In genomic region chr5:149172261-149172660, GRCh38 we compare ENCODE assay signal across 11 cellular contexts. TPM values are rescaled to one million over a fixed set of nuclear protein-coding genes. Genes with fewer than 3 reads are reported as not detected.
A peak's percentile ranks its signal among the peaks of the same experiment; 100 is the strongest.
DNase-seq lines count a peak whose midpoint lies in the region; ATAC-seq and FAIRE-seq lines count a peak whose summit lies in the region.
"Had no signal": no experiment of that assay in that cellular context is flagged by ENCODE, and none has a peak within 500 bp of the region (broad histone marks: within the 10 kb centered on the region; RNA-seq: fewer than 3 reads in every experiment).

No MANE protein-coding gene starts in this region.

- no peak for DNase-seq in activated CD4-positive, CD25-positive, alpha-beta regulatory T cell (lab: John Stamatoyannopoulos, UW)
- peak; percentile 46 for DNase-seq in activated CD4-positive, alpha-beta memory T cell treated with anti-CD3 and anti-CD28 coated beads, Interleukin-2, amount 10 ng/mL, durations not matched to agents 7 days and 5 days
- no peak for DNase-seq in GM19239 (ENCODE audit: insufficient read length, low spot score)
- DNase-seq in NCI-H345 (lab: John Stamatoyannopoulos, UW) = no peak
- no peak for DNase-seq in NK-92 (lab: John Stamatoyannopoulos, UW; ENCODE audit: unreplicated experiment)

- H3K36me3 ChIP-seq in skeletal muscle tissue (ENCODE audit: control insufficient read depth in 3 of 3, insufficient read depth in 3 of 3, low read length in 3 of 3) = no peaks in the 10 kb centered on the region

- no peak overlapping the region for H3K27ac Mint-ChIP-seq in activated CD4-positive, alpha-beta memory T cell treated with anti-CD3 and anti-CD28 coated beads, Interleukin-2, amount 10 ng/mL, durations not matched to agents 7 days and 5 days
- H3K27ac Mint-ChIP-seq: T-helper 1 cell treated with Interleukin-12 subunit alpha and Interleukin-12 subunit beta and Interleukin-4 antibody, amounts not matched to agents 30 μg/mL and 1 μg/mL, for 36 hours had no signal

- H3K4me1 Mint-ChIP-seq in activated CD4-positive, alpha-beta memory T cell treated with anti-CD3 and anti-CD28 coated beads, Interleukin-2, amount 10 ng/mL, durations not matched to agents 7 days and 5 days = peaks cover 10% of the 10 kb centered on the region

- H3K4me1 ChIP-seq in skeletal muscle tissue (ENCODE audit: control insufficient read depth in 3 of 3, insufficient read depth in 3 of 3, low read length in 3 of 3) = peaks cover 35 to 44% (median 38%) of the 10 kb centered on the region in 3 donors

- CTCF ChIA-PET in activated CD4-positive, alpha-beta memory T cell treated with anti-CD3 and anti-CD28 coated beads, Interleukin-2, amount 10 ng/mL, durations not matched to agents 7 days and 5 days (lab: Charles Lee) = no interaction called here

- no peaks in the 10 kb centered on the region for H3K27me3 ChIP-seq in skeletal muscle tissue (ENCODE audit: control insufficient read depth in 3 of 3, insufficient read depth in 3 of 3, low read length in 3 of 3)

- peak; percentile 71 to 88 for ATAC-seq in activated CD4-positive, CD25-positive, alpha-beta regulatory T cell treated with anti-CD3 and anti-CD28 coated beads, Interleukin-2, amount 50 U/mL, for 24 hours
- ATAC-seq in HG02870 (IDR thresholded peaks at IDR 0.05; ENCODE audit: unreplicated experiment) = peak; percentile 77
- ATAC-seq: A549 had no signal

- H3K9me3 Mint-ChIP-seq in activated CD4-positive, alpha-beta memory T cell treated with anti-CD3 and anti-CD28 coated beads, Interleukin-2, amount 10 ng/mL, durations not matched to agents 7 days and 5 days = no peaks in the 10 kb centered on the region
- H3K9me3 Mint-ChIP-seq: T-helper 1 cell treated with Interleukin-12 subunit alpha and Interleukin-12 subunit beta and Interleukin-4 antibody, amounts not matched to agents 30 μg/mL and 1 μg/mL, for 36 hours had no signal

- no peak overlapping the region for H3K9ac ChIP-seq in skeletal muscle tissue (ENCODE audit: low read depth in 1 of 3, low read length in 3 of 3)

- H3K9me3 ChIP-seq in skeletal muscle tissue (ENCODE audit: control insufficient read depth in 3 of 3, low read length in 3 of 3) = no peaks in the 10 kb centered on the region
- H3K9me3 ChIP-seq: A549 had no signal

- H3K27me3 Mint-ChIP-seq in activated CD4-positive, alpha-beta memory T cell treated with anti-CD3 and anti-CD28 coated beads, Interleukin-2, amount 10 ng/mL, durations not matched to agents 7 days and 5 days = peaks cover 11% of the 10 kb centered on the region

- no peaks in the 10 kb centered on the region for H3K36me3 Mint-ChIP-seq in activated CD4-positive, alpha-beta memory T cell treated with anti-CD3 and anti-CD28 coated beads, Interleukin-2, amount 10 ng/mL, durations not matched to agents 7 days and 5 days (ENCODE audit: low read depth)

- POLR2A ChIA-PET in activated CD4-positive, alpha-beta memory T cell treated with anti-CD3 and anti-CD28 coated beads, Interleukin-2, amount 10 ng/mL, durations not matched to agents 7 days and 5 days (lab: Charles Lee) = no interaction called here

- H3K27ac ChIP-seq in skeletal muscle tissue (ENCODE audit: low read depth, low read length) = peak overlapping the region; percentile 67

- no peak overlapping the region for H3K4me3 Mint-ChIP-seq in activated CD4-positive, alpha-beta memory T cell treated with anti-CD3 and anti-CD28 coated beads, Interleukin-2, amount 10 ng/mL, durations not matched to agents 7 days and 5 days
- H3K4me3 Mint-ChIP-seq: T-helper 1 cell treated with Interleukin-12 subunit alpha and Interleukin-12 subunit beta and Interleukin-4 antibody, amounts not matched to agents 30 μg/mL and 1 μg/mL, for 36 hours had no signal

- FAIRE-seq in GM19239 (lab: Jason Lieb, UNC) = no peak
- FAIRE-seq: A549, endometrium had no signal

- no peak overlapping the region for H3K4me3 ChIP-seq in skeletal muscle tissue (ENCODE audit: low read length in 3 of 3)
- H3K4me3 ChIP-seq: A549 had no signal

RNA-seq across cellular contexts. Expression of gene ABLIM3, which starts 31.0 kb away (rescaled TPM):
- total RNA-seq in activated CD4-positive, alpha-beta memory T cell treated with anti-CD3 and anti-CD28 coated beads, Interleukin-2, amount 10 ng/mL, durations not matched to agents 7 days and 5 days = under 1 TPM; 0.08 to 0.38 TPM
- total RNA-seq in skeletal muscle tissue = 15.1 TPM

Comparison
In these comparisons a context has a peak if more than half of its experiments do, and no peak if none do; other contexts are left out.
1. RNA of gene ABLIM3, which starts 31.0 kb away (total RNA-seq): 15.1 TPM in skeletal muscle tissue (single experiment); 0.08 to 0.38 TPM in activated CD4-positive, alpha-beta memory T cell treated with anti-CD3 and anti-CD28 coated beads, Interleukin-2, amount 10 ng/mL, durations not matched to agents 7 days and 5 days; every median in the first group is over 10 times any median in the second.